1 cellular context compared by ENCODE assay signal in the genomic region with DNA sequence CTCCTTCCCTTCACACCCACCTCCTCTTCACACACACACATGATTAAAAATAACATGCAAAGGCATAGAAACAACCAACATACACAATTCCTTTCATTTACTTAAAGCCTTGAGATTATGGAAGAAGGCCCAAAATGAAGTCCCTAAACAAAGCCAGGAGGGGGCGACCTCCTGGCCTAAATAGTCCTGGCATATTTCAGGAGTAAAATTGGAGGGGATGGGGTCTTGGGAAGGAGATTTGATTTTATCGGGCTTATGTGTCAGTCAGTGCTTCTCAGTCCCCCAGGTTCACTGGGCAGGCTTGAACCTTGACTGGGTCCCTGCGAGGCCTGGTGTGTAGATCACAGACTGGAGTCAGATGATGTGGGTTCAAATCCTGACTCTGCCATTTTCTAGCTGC.
TF ChIP-seq lines count a peak whose summit lies in the region.

No MANE protein-coding gene starts in this region.

TF ChIP-seq in WTC11, 78 proteins besides CTCF, POLR2A, EP300 and RAD21 (continued from another document):
- TF ChIP-seq MXD4 (CRISPR knock-in tag; IDR thresholded peaks at IDR 0.05; ENCODE audit: borderline replicate concordance) (no peak), ATF1 (CRISPR knock-in tag; IDR thresholded peaks at IDR 0.05) (no peak), TP53 (CRISPR knock-in tag; IDR thresholded peaks at IDR 0.05) (no peak), EMX1 (CRISPR knock-in tag; IDR thresholded peaks at IDR 0.05) (no peak), CREM (CRISPR knock-in tag; IDR thresholded peaks at IDR 0.05) (no peak), NFYB (CRISPR knock-in tag; conservative IDR thresholded peaks at IDR 0.05; ENCODE audit: low read depth) (no peak)
- TF ChIP-seq, protein P1, sequence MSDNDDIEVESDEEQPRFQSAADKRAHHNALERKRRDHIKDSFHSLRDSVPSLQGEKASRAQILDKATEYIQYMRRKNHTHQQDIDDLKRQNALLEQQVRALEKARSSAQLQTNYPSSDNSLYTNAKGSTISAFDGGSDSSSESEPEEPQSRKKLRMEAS (CRISPR knock-in tag; IDR thresholded peaks at IDR 0.05) = no peak
- TF ChIP-seq, protein P2, sequence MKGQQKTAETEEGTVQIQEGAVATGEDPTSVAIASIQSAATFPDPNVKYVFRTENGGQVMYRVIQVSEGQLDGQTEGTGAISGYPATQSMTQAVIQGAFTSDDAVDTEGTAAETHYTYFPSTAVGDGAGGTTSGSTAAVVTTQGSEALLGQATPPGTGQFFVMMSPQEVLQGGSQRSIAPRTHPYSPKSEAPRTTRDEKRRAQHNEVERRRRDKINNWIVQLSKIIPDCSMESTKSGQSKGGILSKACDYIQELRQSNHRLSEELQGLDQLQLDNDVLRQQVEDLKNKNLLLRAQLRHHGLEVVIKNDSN (CRISPR knock-in tag; IDR thresholded peaks at IDR 0.05) = no peak
